Comparison of ENCODE assay signal across 32 cellular contexts in genomic region chr1:63799324-63799723, GRCh38. TPM values are rescaled to one million over a fixed set of nuclear protein-coding genes. Genes with fewer than 3 reads are reported as not detected.
DNase-seq lines count a peak whose midpoint lies in the region; FAIRE-seq and TF ChIP-seq lines count a peak whose summit lies in the region.
"Had no signal": no experiment of that assay in that cellular context is flagged by ENCODE, and none has a peak within 500 bp of the region (broad histone marks: within the 10 kb centered on the region; RNA-seq: fewer than 3 reads in every experiment).

No MANE protein-coding gene starts in this region.

- dilution Hi-C loops in keratinocyte (cut with MboI; ENCODE audit: extremely low pct_ligation_motif_present, low sequenced_read_pairs) = no loop called here

- H3K79me2 ChIP-seq in keratinocyte (ENCODE audit: control insufficient read depth, insufficient read depth, low read length) = peaks cover 2% of the 10 kb centered on the region
- H3K79me2 ChIP-seq in PC-9 (ENCODE audit: low read depth) = peaks cover 83% of the 10 kb centered on the region

- H3K36me3 ChIP-seq in keratinocyte (ENCODE audit: control insufficient read depth in 2 of 2, extremely low read depth in 1 of 2, insufficient read depth in 2 of 2, low read length in 2 of 2) (no peaks in the 10 kb centered on the region), PC-9 (ENCODE audit: low read depth) (no peaks in the 10 kb centered on the region)
- H3K36me3 ChIP-seq: brain microvascular endothelial cell, HAP-1, stomach, tibial nerve had no signal

- no peaks in the 10 kb centered on the region for H3K9me1 ChIP-seq in keratinocyte (ENCODE audit: control insufficient read depth, extremely low read depth, insufficient read depth, low read length)

- no peak overlapping the region for H3K27ac ChIP-seq in keratinocyte (ENCODE audit: control insufficient read depth, insufficient read depth, low read length)
- no peak overlapping the region for H3K27ac ChIP-seq in caudate nucleus (ENCODE audit: low read depth, low read length)
- H3K27ac ChIP-seq in PC-9 = no peak overlapping the region
- H3K27ac ChIP-seq: brain microvascular endothelial cell, tibial nerve had no signal

- H3K9me3 ChIP-seq in keratinocyte (ENCODE audit: control insufficient read depth, low read depth, low read length) (no peaks in the 10 kb centered on the region), PC-9 (ENCODE audit: insufficient read depth, low read depth) (no peaks in the 10 kb centered on the region)
- H3K9me3 ChIP-seq: HAP-1, stomach, tibial nerve had no signal

- H3K4me1 ChIP-seq in keratinocyte (ENCODE audit: control insufficient read depth, extremely low read depth, insufficient read depth, low read length) = no peaks in the 10 kb centered on the region
- no peaks in the 10 kb centered on the region for H3K4me1 ChIP-seq in PC-9 (replicated peaks; ENCODE audit: insufficient read depth)
- H3K4me1 ChIP-seq: HAP-1 had no signal

- no peak overlapping the region for H3K9ac ChIP-seq in keratinocyte (ENCODE audit: control insufficient read depth, extremely low read depth, insufficient read depth, low read length)

- CTCF ChIA-PET in PC-9 (lab: Charles Lee) = interaction anchor here (0.5 to 1.1 kb wide), 2 partner anchors 42 to 107 kb away, joined by 3 read pairs; no protein-coding TSS in a partner anchor

- no peaks in the 10 kb centered on the region for H3F3A ChIP-seq in PC-9 (ENCODE audit: insufficient read depth, low read depth)

- H4K20me1 ChIP-seq in keratinocyte (ENCODE audit: control insufficient read depth, extremely low read depth, insufficient read depth, low read length) (no peaks in the 10 kb centered on the region), PC-9 (ENCODE audit: insufficient read depth) (no peaks in the 10 kb centered on the region; the same call in 1 of the 2 replicates)

- intact Hi-C loops in PC-9 (cut with micrococcal nuclease; ENCODE audit: unreplicated experiment) = no loop called here

- no peak overlapping the region for H3K4me3 ChIP-seq in AG10803 (ENCODE audit: low read length)
- H3K4me3 ChIP-seq in keratinocyte (ENCODE audit: control insufficient read depth in 2 of 3, extremely low read depth in 1 of 3, insufficient read depth in 2 of 3, low read depth in 1 of 3, low read length in 3 of 3) = no peak overlapping the region
- H3K4me3 ChIP-seq in PC-9 = no peak overlapping the region
- H3K4me3 ChIP-seq: HAP-1, stomach, tibial nerve had no signal

- peak; percentile 42 for DNase-seq in AG10803 (ENCODE audit: low read depth)
- peak; percentile 24 for DNase-seq in dedifferentiated amniotic fluid mesenchymal stem cell (ENCODE audit: extremely low spot score)
- DNase-seq in keratinocyte (ENCODE audit: low read depth, low spot score) = no peak
- DNase-seq in amygdala (lab: John Stamatoyannopoulos, UW) = no peak
- no peak for DNase-seq in caudate nucleus (lab: John Stamatoyannopoulos, UW)
- no peak for DNase-seq in PC-9
- DNase-seq in NCI-H524 (lab: John Stamatoyannopoulos, UW) = no peak
- DNase-seq: activated CD4-positive, alpha-beta T cell treated with anti-CD3 and anti-CD28 coated beads for 36 hours; activated CD8-positive, alpha-beta memory T cell treated with anti-CD3 and anti-CD28 coated beads for 24 hours; activated gamma-delta T cell; activated naive CD8-positive, alpha-beta T cell treated with anti-CD3 and anti-CD28 coated beads, Interleukin-2, amount 50 U/mL, for 24 hours; brain microvascular endothelial cell; CD8-positive, alpha-beta T cell; DMS53; effector memory CD8-positive, alpha-beta T cell; GDM1; glutamatergic neuron; KG1; natural killer cell; NCI-H1436; NCI-H2107; occipital lobe; small intestine; stimulated activated CD4-positive, alpha-beta T cell treated with anti-CD3 and anti-CD28 coated beads, Interleukin-1b, Interleukin-23, amount 100 ng/mL, for 48 hours; stimulated activated CD8-positive, alpha-beta memory T cell treated with anti-CD3 and anti-CD28 coated beads, Interleukin-4, amount 100 ng/mL, for 48 hours; stomach; T-helper 2 cell had no signal

- TF ChIP-seq RAD21 in Ishikawa (IDR thresholded peaks at IDR 0.05; ENCODE audit: low read depth) = no peak

- no peaks in the 10 kb centered on the region for H3K9me2 ChIP-seq in PC-9 (ENCODE audit: insufficient read depth)

- peak; percentile 76 for FAIRE-seq in keratinocyte (lab: Jason Lieb, UNC)
- FAIRE-seq: A204.1, colon, small intestine had no signal

- POLR2A ChIA-PET in PC-9 (lab: Charles Lee; ENCODE audit: unreplicated experiment) = interaction anchor here (0.7 kb wide), 1 partner anchor 594 kb away, joined by 15 read pairs; no protein-coding TSS in a partner anchor

- H3K4me2 ChIP-seq in keratinocyte (ENCODE audit: control insufficient read depth, extremely low read depth, insufficient read depth, low read depth, low read length) (no peak overlapping the region), PC-9 (no peak overlapping the region)

- no peak for TF ChIP-seq CTCF in AG10803 (conservative IDR thresholded peaks at IDR 0.05; ENCODE audit: low read length)
- no peak for TF ChIP-seq CTCF in keratinocyte (optimal IDR thresholded peaks at IDR 0.05 in 1 of 3, IDR thresholded peaks at IDR 0.05 in 1 of 3, conservative IDR thresholded peaks at IDR 0.05 in 1 of 3; ENCODE audit: extremely low read depth in 1 of 3, insufficient read depth in 2 of 3, low read length in 3 of 3)
- no peak for TF ChIP-seq CTCF in PC-9 (conservative IDR thresholded peaks at IDR 0.05)

- no peaks in the 10 kb centered on the region for H3K27me3 ChIP-seq in keratinocyte (ENCODE audit: control insufficient read depth, extremely low read depth, insufficient read depth, low read length)
- no peaks in the 10 kb centered on the region for H3K27me3 ChIP-seq in PC-9 (ENCODE audit: insufficient read depth, low read depth)
- H3K27me3 ChIP-seq: brain microvascular endothelial cell, stomach, tibial nerve had no signal

- no TSS peak for BruUV-seq in PC-9 (replicated peaks; lab: Mats Ljungman, UMichigan)

- TF ChIP-seq EP300 in Ishikawa (IDR thresholded peaks at IDR 0.05; ENCODE audit: borderline replicate concordance) = no peak

- H2AFZ ChIP-seq in keratinocyte (ENCODE audit: control insufficient read depth, low read length) = no peak overlapping the region
- no peak overlapping the region for H2AFZ ChIP-seq in PC-9

TF ChIP-seq in Ishikawa, 13 proteins besides CTCF, POLR2A, EP300 and RAD21:
- TF ChIP-seq CEBPB (IDR thresholded peaks at IDR 0.05) (peak; percentile 22; the same call in 1 of the 2 replicates), USF1 (IDR thresholded peaks at IDR 0.05) (no peak)

RNA-seq across cellular contexts. Expression of gene ROR1, which starts 25.5 kb away (rescaled TPM):
- 9.2 to 10.4 TPM (median 9.4 TPM) in 3 replicates for polyA plus RNA-seq in keratinocyte
- polyA plus RNA-seq in keratinocyte (2011; ENCODE audit: low read depth) = 1.8 TPM
- polyA plus RNA-seq in keratinocyte (2011; cell fraction: cytosol; rRNA removed) = 2.8 and 4.5 TPM in 2 replicates
- 12.5 and 12.9 TPM in 2 replicates for polyA plus RNA-seq in keratinocyte (2011; cell fraction: nucleus; rRNA removed)
- 2.8 and 6.1 TPM in 2 replicates for polyA plus RNA-seq in keratinocyte (2012; ENCODE audit: low replicate concordance)
- 22.6 to 33.4 TPM (median 24.4 TPM) in 3 replicates for polyA minus RNA-seq in keratinocyte
- 4.4 TPM for polyA minus RNA-seq in keratinocyte (2011; cell fraction: cytosol; rRNA and poly(A)+ RNA removed)
- 25.5 and 38.1 TPM in 2 replicates for polyA minus RNA-seq in keratinocyte (2011; cell fraction: nucleus; rRNA and poly(A)+ RNA removed)
- total RNA-seq in PC-9 (2021) = 16.0 and 19.0 TPM in 2 replicates
- total RNA-seq: CD8-positive, alpha-beta T cell had no signal

Comparison
In these comparisons a context has a peak if more than half of its experiments do, and no peak if none do; other contexts are left out.
1. DNase-seq: peak in AG10803 (single experiment) and dedifferentiated amniotic fluid mesenchymal stem cell (single experiment); none in keratinocyte (single experiment), amygdala (0 of 56), caudate nucleus (0 of 61), PC-9 (0 of 2) and NCI-H524 (0 of 2).